In the genomic region with DNA sequence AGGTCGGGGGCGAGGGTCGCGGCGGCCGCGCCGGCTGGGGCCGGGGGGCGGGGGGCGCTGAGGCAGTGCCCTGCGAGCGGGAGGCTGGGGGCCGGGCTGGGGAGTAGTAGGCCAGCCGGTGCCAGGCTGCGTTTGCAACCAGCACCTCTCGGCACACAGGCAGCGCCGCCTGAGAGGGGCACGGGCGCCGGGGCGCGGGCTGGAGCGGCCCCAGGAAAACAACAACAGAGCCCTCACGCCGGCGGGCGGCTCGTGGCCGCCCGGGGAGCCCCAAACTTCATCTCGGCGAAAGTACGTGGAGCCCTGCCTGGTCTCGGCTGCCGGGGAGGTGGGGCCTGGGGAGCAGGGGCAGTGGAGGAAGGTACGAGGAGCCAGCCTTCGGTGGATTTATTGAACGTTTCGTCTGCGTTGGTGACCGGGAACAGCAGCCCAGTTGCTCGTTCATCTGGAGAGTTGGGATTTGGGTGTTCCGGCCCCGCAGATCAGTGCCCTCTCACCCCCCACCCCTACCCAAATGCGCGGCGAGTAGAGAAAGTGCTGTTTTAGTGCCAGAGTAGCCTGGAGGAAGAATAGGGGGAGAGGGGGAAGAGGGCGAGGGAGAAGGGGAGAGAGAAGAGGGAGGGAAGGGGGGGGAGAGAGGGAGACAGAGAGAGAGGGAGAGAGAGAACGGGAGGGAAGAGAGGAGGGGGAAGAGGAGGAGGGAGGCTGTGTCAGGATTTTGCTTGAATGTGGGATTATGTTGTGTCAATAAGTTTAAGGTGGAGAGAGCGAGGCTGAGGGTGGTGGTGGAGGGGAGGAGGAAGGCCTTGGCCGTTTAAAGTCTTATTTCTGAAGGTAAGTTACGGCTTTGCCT, we compare ENCODE assay signal across 8 cellular contexts. TPM values are rescaled to one million over a fixed set of nuclear protein-coding genes. Genes with fewer than 3 reads are reported as not detected.
DNase-seq lines count a peak whose midpoint lies in the region; ATAC-seq and TF ChIP-seq lines count a peak whose summit lies in the region.

No MANE protein-coding gene starts in this region.

- H3K36me3 Mint-ChIP-seq in activated CD4-positive, alpha-beta memory T cell treated with anti-CD3 and anti-CD28 coated beads for 36 hours = peaks cover 9% of the 10 kb centered on the region

- DNase-seq in 8988T = peak; percentile 20
- DNase-seq in NCI-H2171 treated with DMSO at 0.1 percent for 48 hours (lab: John Stamatoyannopoulos, UW) = peak; percentile 74
- peak; percentile 64 for DNase-seq in activated CD4-positive, alpha-beta memory T cell treated with anti-CD3 and anti-CD28 coated beads for 36 hours
- peak; percentile 39 for DNase-seq in effector CD8-positive, alpha-beta T cell (lab: John Stamatoyannopoulos, UW)
- peak; percentile 79 for DNase-seq in lower lobe of right lung
- DNase-seq in stimulated activated CD8-positive, alpha-beta memory T cell treated with anti-CD3 and anti-CD28 coated beads, Interleukin-12 subunit alpha, Interleukin-12 subunit beta, amount 100 ng/mL, for 1 hour (ENCODE audit: low read depth) = peak; percentile 20

- no peaks in the 10 kb centered on the region for H3K9me3 Mint-ChIP-seq in activated CD4-positive, alpha-beta memory T cell treated with anti-CD3 and anti-CD28 coated beads for 36 hours

- H3K4me1 Mint-ChIP-seq in activated CD4-positive, alpha-beta memory T cell treated with anti-CD3 and anti-CD28 coated beads for 36 hours (ENCODE audit: low read depth) = peaks cover 28% of the 10 kb centered on the region

- H3K27me3 Mint-ChIP-seq in activated CD4-positive, alpha-beta memory T cell treated with anti-CD3 and anti-CD28 coated beads for 36 hours = no peaks in the 10 kb centered on the region

- intact Hi-C loops in activated CD4-positive, alpha-beta memory T cell treated with anti-CD3 and anti-CD28 coated beads for 36 hours (cut with micrococcal nuclease) = loop anchor here (1.0 to 5.0 kb wide), 8 partner anchors 19 to 1314 kb away; partner anchors contain the start of genes CD47 and IFT57
- intact Hi-C loops in lower lobe of right lung (cut with DNase I) = no loop called here

- H3K36me3 ChIP-seq in lower lobe of right lung = no peaks in the 10 kb centered on the region

- CTCF ChIA-PET in activated CD4-positive, alpha-beta memory T cell treated with anti-CD3 and anti-CD28 coated beads for 36 hours (lab: Charles Lee) = interaction anchor here (1.1 kb wide), 1 partner anchor 92 kb away, joined by 3 read pairs; no protein-coding TSS in a partner anchor

- POLR2A ChIA-PET in activated CD4-positive, alpha-beta memory T cell treated with anti-CD3 and anti-CD28 coated beads for 36 hours (lab: Charles Lee) = interaction anchor here (0.5 to 1.0 kb wide), 2 partner anchors 13 to 29 kb away, joined by 3 read pairs; no protein-coding TSS in a partner anchor

- H3K27ac ChIP-seq in lower lobe of right lung = peak overlapping the region; percentile 92

- H3K27me3 ChIP-seq in lower lobe of right lung (ENCODE audit: low read depth) = no peaks in the 10 kb centered on the region

- peak overlapping the region; percentile 94 for H3K4me3 Mint-ChIP-seq in activated CD4-positive, alpha-beta memory T cell treated with anti-CD3 and anti-CD28 coated beads for 36 hours

- peak; percentile 37 for ATAC-seq in GM18502 (IDR thresholded peaks at IDR 0.05; ENCODE audit: poor library complexity, unreplicated experiment)
- ATAC-seq in HG02943 (IDR thresholded peaks at IDR 0.05; ENCODE audit: low read depth, unreplicated experiment) = peak; percentile 33
- ATAC-seq in lower lobe of right lung = peak; percentile 80

- peak overlapping the region; percentile 91 for H3K4me3 ChIP-seq in lower lobe of right lung

- peaks cover 17% of the 10 kb centered on the region for H3K4me1 ChIP-seq in lower lobe of right lung

- TF ChIP-seq CTCF in lower lobe of right lung (IDR thresholded peaks at IDR 0.05) = no peak

- no peaks in the 10 kb centered on the region for H3K9me3 ChIP-seq in lower lobe of right lung

- H3K27ac Mint-ChIP-seq in activated CD4-positive, alpha-beta memory T cell treated with anti-CD3 and anti-CD28 coated beads for 36 hours = peak overlapping the region; percentile 95

RNA-seq across cellular contexts. Expression of gene BBX, which starts 0.8 kb away (rescaled TPM):
- 10 to 100 TPM; 39.9 to 40.9 TPM for total RNA-seq in activated CD4-positive, alpha-beta memory T cell treated with anti-CD3 and anti-CD28 coated beads for 36 hours
- 58.3 TPM for total RNA-seq in lower lobe of right lung

Comparison
In these comparisons a context has a peak if more than half of its experiments do, and no peak if none do; other contexts are left out.
1. Peak in every context shown above with its lines: DNase-seq, ATAC-seq, H3K4me3 ChIP-seq and H3K27ac ChIP-seq.
2. DNase-seq: peak in every context shown above with its lines; median percentile 79 in lower lobe of right lung; 74 in NCI-H2171 treated with DMSO at 0.1 percent for 48 hours; 64 in activated CD4-positive, alpha-beta memory T cell treated with anti-CD3 and anti-CD28 coated beads for 36 hours; 39 in effector CD8-positive, alpha-beta T cell; 20 in 8988T; 20 in stimulated activated CD8-positive, alpha-beta memory T cell treated with anti-CD3 and anti-CD28 coated beads, Interleukin-12 subunit alpha, Interleukin-12 subunit beta, amount 100 ng/mL, for 1 hour.